Comparison of ENCODE assay signal across 14 cellular contexts in the genomic region with DNA sequence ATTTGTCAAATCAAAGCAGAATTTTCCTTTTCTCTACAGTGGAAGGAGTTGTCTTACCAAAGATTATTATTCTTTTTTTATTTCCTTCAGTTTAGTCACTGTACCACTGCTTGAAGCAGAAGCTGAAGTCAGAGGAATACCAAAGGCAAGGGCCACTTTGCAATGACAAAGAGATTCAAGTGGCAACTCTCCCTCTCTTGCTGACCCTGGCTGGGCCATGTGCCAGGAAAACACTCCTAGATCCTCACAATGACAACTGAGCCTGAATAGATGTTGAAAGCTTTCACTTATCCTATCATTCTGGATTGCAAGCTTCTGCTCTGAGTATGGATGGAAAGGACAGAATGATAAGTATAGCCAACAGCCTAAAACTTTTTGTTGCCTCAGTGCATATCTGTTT.
DNase-seq lines count a peak whose midpoint lies in the region; ATAC-seq and TF ChIP-seq lines count a peak whose summit lies in the region.
"Had no signal": no experiment of that assay in that cellular context is flagged by ENCODE, and none has a peak within 500 bp of the region (broad histone marks: within the 10 kb centered on the region; RNA-seq: fewer than 3 reads in every experiment).

No MANE protein-coding gene starts in this region.

- no peak for ATAC-seq in GM19328 (IDR thresholded peaks at IDR 0.05; ENCODE audit: unreplicated experiment)
- ATAC-seq: activated CD8-positive, alpha-beta T cell treated with anti-CD3 and anti-CD28 coated beads, Interleukin-2, amount 10 ng/mL, durations not matched to agents 7 days and 5 days; activated naive CD8-positive, alpha-beta T cell treated with anti-CD3 and anti-CD28 coated beads, Interleukin-2, amount 50 U/mL, for 24 hours had no signal

- no peak for TF ChIP-seq CTCF in BE2C (IDR thresholded peaks at IDR 0.05; ENCODE audit: low read depth, low read length)

- H3K36me3 ChIP-seq in BE2C = no peaks in the 10 kb centered on the region
- H3K36me3 ChIP-seq: neutrophil had no signal

- DNase-seq in BE2C (peak; percentile 76), NCI-H1092 (lab: John Stamatoyannopoulos, UW) (peak; percentile 85), NCI-H2227 (lab: John Stamatoyannopoulos, UW; ENCODE audit: unreplicated experiment) (peak; percentile 72), astrocyte of the hippocampus (ENCODE audit: low read depth, low spot score) (peak; percentile 33), COLO829 (ENCODE audit: low spot score) (no peak)
- DNase-seq in stimulated activated naive CD4-positive, alpha-beta T cell treated with Interleukin-2 at 50 U/mL for 16 hours (lab: John Stamatoyannopoulos, UW) = no peak
- no peak for DNase-seq in activated naive CD4-positive, alpha-beta T cell treated with Interleukin-2 at 50 U/mL for 16 hours
- DNase-seq: activated CD8-positive, alpha-beta T cell treated with anti-CD3 and anti-CD28 coated beads, Interleukin-2, amount 10 ng/mL, durations not matched to agents 7 days and 5 days; activated naive CD8-positive, alpha-beta T cell treated with anti-CD3 and anti-CD28 coated beads, Interleukin-2, amount 50 U/mL, for 24 hours; effector CD4-positive, alpha-beta T cell; GF-D8; GOT3 had no signal

- no peaks in the 10 kb centered on the region for H3K9me3 ChIP-seq in BE2C
- H3K9me3 ChIP-seq: neutrophil had no signal

- peaks cover 14% of the 10 kb centered on the region for H3K4me1 ChIP-seq in BE2C

- no peak overlapping the region for H3K4me3 ChIP-seq in BE2C (ENCODE audit: low read depth, low read length)

- H3K27me3 ChIP-seq in BE2C = no peaks in the 10 kb centered on the region
- H3K27me3 ChIP-seq: neutrophil had no signal

Comparison
In these comparisons a context has a peak if more than half of its experiments do, and no peak if none do; other contexts are left out.
1. DNase-seq: peak in BE2C (single experiment), NCI-H1092 (single experiment), NCI-H2227 (single experiment) and astrocyte of the hippocampus (single experiment); none in stimulated activated naive CD4-positive, alpha-beta T cell treated with Interleukin-2 at 50 U/mL for 16 hours (single experiment), activated naive CD4-positive, alpha-beta T cell treated with Interleukin-2 at 50 U/mL for 16 hours (single experiment) and COLO829 (single experiment).